ENCODE assay signal across 8 cellular contexts in the genomic region with DNA sequence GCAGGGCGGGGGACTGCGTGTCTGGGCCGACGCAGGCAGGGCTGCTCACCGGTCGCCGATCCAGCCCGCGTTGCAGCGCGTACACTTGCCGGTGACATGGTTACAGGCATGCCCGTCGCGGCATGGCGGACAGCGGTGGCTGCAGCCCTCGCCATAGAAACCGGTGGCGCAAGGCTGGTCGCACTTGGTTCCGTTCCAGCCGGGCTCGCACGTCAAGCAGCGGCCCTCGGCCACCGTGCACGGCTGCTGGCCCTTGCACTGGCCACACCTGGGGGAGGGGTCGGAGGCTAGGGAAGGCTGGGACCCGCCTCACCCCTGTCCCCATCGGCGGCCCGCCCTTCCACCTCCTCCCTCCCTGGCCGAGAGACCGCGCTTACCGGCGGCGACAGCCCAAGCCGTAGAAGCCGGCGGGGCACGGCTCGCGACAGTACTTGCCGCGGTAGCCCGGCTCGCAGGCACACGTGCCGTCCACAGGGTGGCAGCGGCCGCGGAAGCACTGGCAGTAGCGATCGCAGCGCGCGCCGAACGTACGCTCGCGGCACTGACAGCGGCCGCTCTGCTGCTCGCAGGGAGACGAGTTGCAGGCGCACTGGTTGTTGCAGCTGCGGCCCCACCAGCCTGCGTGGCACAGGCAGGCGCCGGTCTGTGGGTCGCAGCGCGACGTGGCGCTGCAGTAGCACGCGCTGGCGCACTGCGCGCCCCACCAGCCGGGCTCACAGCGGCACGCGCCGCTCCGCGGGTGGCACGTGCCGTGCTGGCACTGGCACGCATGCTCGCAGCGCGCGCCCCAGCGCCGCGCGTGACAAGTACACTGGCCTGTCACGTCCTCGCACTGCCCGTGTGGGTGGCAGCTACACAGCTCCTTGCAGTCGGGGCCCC. TPM values are rescaled to one million over a fixed set of nuclear protein-coding genes. Genes with fewer than 3 reads are reported as not detected.
A peak's percentile ranks its signal among the peaks of the same experiment; 100 is the strongest.
DNase-seq lines count a peak whose midpoint lies in the region; ATAC-seq and TF ChIP-seq lines count a peak whose summit lies in the region.

No MANE protein-coding gene starts in this region.

- CTCF ChIA-PET in CD8-positive, alpha-beta memory T cell (lab: Charles Lee) = interaction anchor here (0.7 to 5.3 kb wide), 5 partner anchors 12 to 127 kb away, joined by 3 to 38 read pairs (median 3); no protein-coding TSS in a partner anchor

- no peak for TF ChIP-seq EP300 in gastroesophageal sphincter (IDR thresholded peaks at IDR 0.05)

- peak overlapping the region; percentile 82 for H3K4me3 ChIP-seq in CD8-positive, alpha-beta memory T cell (ENCODE audit: low read length)
- peak overlapping the region in 1 of 2 donors; percentile 36 for H3K4me3 ChIP-seq in gastroesophageal sphincter
- H3K4me3 ChIP-seq in retinal pigment epithelial cell (ENCODE audit: low read length) = peak overlapping the region; percentile 19
- H3K4me3 ChIP-seq in SJCRH30 = no peak overlapping the region

- H3K27ac ChIP-seq in CD8-positive, alpha-beta memory T cell (ENCODE audit: low read depth, low read length) = no peak overlapping the region
- no peak overlapping the region for H3K27ac ChIP-seq in gastroesophageal sphincter
- no peak overlapping the region for H3K27ac ChIP-seq in SJCRH30

- peak overlapping the region; percentile 77 to 92 (median 86) for H3K4me3 Mint-ChIP-seq in CD8-positive, alpha-beta memory T cell

- no peaks in the 10 kb centered on the region for H3K36me3 Mint-ChIP-seq in CD8-positive, alpha-beta memory T cell

- peaks cover 11 to 53% (median 14%) of the 10 kb centered on the region in 3 donors for H3K4me1 Mint-ChIP-seq in CD8-positive, alpha-beta memory T cell

- H3K27me3 Mint-ChIP-seq in CD8-positive, alpha-beta memory T cell = peaks cover 24 to 37% of the 10 kb centered on the region in 2 donors

- peaks cover 28% of the 10 kb centered on the region for H3K4me1 ChIP-seq in CD8-positive, alpha-beta memory T cell (ENCODE audit: insufficient read depth, low read length)
- H3K4me1 ChIP-seq in gastroesophageal sphincter = peaks cover 0 to 59% (median 11%) of the 10 kb centered on the region in 3 donors
- H3K4me1 ChIP-seq in SJCRH30 = no peaks in the 10 kb centered on the region; the same call in 1 of the 2 replicates

- POLR2A ChIA-PET in CD8-positive, alpha-beta memory T cell (lab: Charles Lee) = interaction anchor here (2.4 kb wide), 1 partner anchor 33 kb away, joined by 16 read pairs; no protein-coding TSS in a partner anchor

- 60% methylated on average over 1 of the region's 106 CpGs; no CpG with 5 or more reads in 1 of the 2 donors for WGBS in gastroesophageal sphincter (ENCODE audit: low coverage in 1 of 2), 2 donors

- no peak for TF ChIP-seq POLR2A in gastroesophageal sphincter (IDR thresholded peaks at IDR 0.05)

- peak; percentile 50 for ATAC-seq in gastroesophageal sphincter
- ATAC-seq in GM21717 (IDR thresholded peaks at IDR 0.05; ENCODE audit: unreplicated experiment) = no peak

- H3K9me3 ChIP-seq in CD8-positive, alpha-beta memory T cell (ENCODE audit: low read length) = no peaks in the 10 kb centered on the region
- no peaks in the 10 kb centered on the region for H3K9me3 ChIP-seq in gastroesophageal sphincter
- no peaks in the 10 kb centered on the region for H3K9me3 ChIP-seq in SJCRH30 (replicated peaks)

- H3K36me3 ChIP-seq in CD8-positive, alpha-beta memory T cell (ENCODE audit: insufficient read depth, low read length) = no peaks in the 10 kb centered on the region
- H3K36me3 ChIP-seq in gastroesophageal sphincter (peaks cover 0 to 48% of the 10 kb centered on the region in 2 donors), SJCRH30 (peaks cover 29% of the 10 kb centered on the region)

- H3K9me3 Mint-ChIP-seq in CD8-positive, alpha-beta memory T cell = no peaks in the 10 kb centered on the region

- TF ChIP-seq CTCF in gastroesophageal sphincter (IDR thresholded peaks at IDR 0.05) (peak in 3 of 4 experiments; percentile 29 to 60 (median 30)), retinal pigment epithelial cell (conservative IDR thresholded peaks at IDR 0.05; ENCODE audit: low read depth, low read length) (peak; percentile 43)

- peak; percentile 35 to 73 (median 47) for DNase-seq in CD8-positive, alpha-beta memory T cell
- DNase-seq in NCI-H146 treated with DMSO at 0.1 percent for 48 hours (lab: John Stamatoyannopoulos, UW; ENCODE audit: unreplicated experiment) (peak; percentile 3), retinal pigment epithelial cell (ENCODE audit: low read depth) (no peak), SJCRH30 (no peak), cerebellar cortex (ENCODE audit: low spot score) (no peak)
- DNase-seq in activated T-cell treated with anti-CD3 and anti-CD28 coated beads, Interleukin-2, amount 50 U/mL, for 48 hours = peak; percentile 68 to 76

- no peak overlapping the region for H3K27ac Mint-ChIP-seq in CD8-positive, alpha-beta memory T cell

- peaks cover 29% of the 10 kb centered on the region for H3K27me3 ChIP-seq in CD8-positive, alpha-beta memory T cell (ENCODE audit: insufficient read depth, low read length, poor library complexity, severe bottlenecking)
- peaks cover 14% of the 10 kb centered on the region for H3K27me3 ChIP-seq in gastroesophageal sphincter
- H3K27me3 ChIP-seq in SJCRH30 = no peaks in the 10 kb centered on the region

RNA-seq across cellular contexts. Expression of a gene that starts 6.7 kb away (rescaled TPM):
- total RNA-seq in CD8-positive, alpha-beta memory T cell = under 1 TPM; 0.31 to 0.50 TPM
- polyA plus RNA-seq in CD8-positive, alpha-beta memory T cell = 1.5 TPM
- total RNA-seq in gastroesophageal sphincter = 10 to 100 TPM; 14.8 to 25.3 (median 20.1) TPM
- total RNA-seq in SJCRH30 (2014; rRNA removed; shearing (Covaris generic)) = 10.6 and 12.9 TPM in 2 replicates

RNA-seq across cellular contexts. Expression of a gene that starts 36.9 kb away (rescaled TPM):
- 10 to 100 TPM; 12.3 to 15.3 TPM for total RNA-seq in CD8-positive, alpha-beta memory T cell
- 13.0 TPM for polyA plus RNA-seq in CD8-positive, alpha-beta memory T cell
- 10 to 100 TPM in 3 of 4 donors, 1 to 10 TPM in 1; 8.6 to 19.9 (median 11.1) TPM for total RNA-seq in gastroesophageal sphincter
- 22.7 and 24.3 TPM in 2 replicates for total RNA-seq in SJCRH30 (2014; rRNA removed; shearing (Covaris generic))

Comparison
In these comparisons a context has a peak if more than half of its experiments do, and no peak if none do; other contexts are left out.
1. DNase-seq: peak in CD8-positive, alpha-beta memory T cell (5 of 5), NCI-H146 treated with DMSO at 0.1 percent for 48 hours (single experiment) and activated T-cell treated with anti-CD3 and anti-CD28 coated beads, Interleukin-2, amount 50 U/mL, for 48 hours (2 of 2); none in retinal pigment epithelial cell (single experiment), SJCRH30 (0 of 2) and cerebellar cortex (single experiment).